8 cellular contexts compared by ENCODE assay signal in genomic region chr1:66439028-66439427, GRCh38.
DNase-seq lines count a peak whose midpoint lies in the region; ATAC-seq and TF ChIP-seq lines count a peak whose summit lies in the region.

No MANE protein-coding gene starts in this region.

- H2AFZ ChIP-seq in OCI-LY1 (ENCODE audit: low read length), result no peak overlapping the region

- H3K4me3 ChIP-seq in OCI-LY1 (ENCODE audit: low read depth, low read length, poor library complexity, severe bottlenecking), result no peak overlapping the region
- no peak overlapping the region for H3K4me3 ChIP-seq in left lung

- DNase-seq in left lung (no peak), NCI-H526 (lab: John Stamatoyannopoulos, UW) (no peak), HK-2 (ENCODE audit: unreplicated experiment) (no peak), posterior cingulate gyrus (no peak)
- DNase-seq in activated CD8-positive, alpha-beta memory T cell treated with anti-CD3 and anti-CD28 coated beads, Interleukin-2, amount 50 U/mL, for 48 hours, result no peak

- H3K4me1 ChIP-seq in OCI-LY1 (ENCODE audit: insufficient read depth, low read length, severe bottlenecking), result peaks cover 39% of the 10 kb centered on the region
- H3K4me1 ChIP-seq in left lung, result peaks cover 0 to 25% of the 10 kb centered on the region in 2 donors

- H3K9ac ChIP-seq in OCI-LY1 (ENCODE audit: low read length), result no peak overlapping the region

- no peaks in the 10 kb centered on the region for H3F3A ChIP-seq in OCI-LY1 (ENCODE audit: insufficient read depth, low read length)

- TF ChIP-seq CTCF in OCI-LY1 (IDR thresholded peaks at IDR 0.05; ENCODE audit: low read length), result no peak
- no peak for TF ChIP-seq CTCF in left lung (IDR thresholded peaks at IDR 0.05)

- intact Hi-C loops in left lung (cut with DNase I), result no loop called here
- intact Hi-C loops in posterior cingulate gyrus (cut with DNase I), result no loop called here

- no peaks in the 10 kb centered on the region for H4K20me1 ChIP-seq in OCI-LY1 (ENCODE audit: insufficient read depth, low read length)

- ATAC-seq in GM18870 (IDR thresholded peaks at IDR 0.05; ENCODE audit: unreplicated experiment) (peak; percentile 73), HG02763 (IDR thresholded peaks at IDR 0.05; ENCODE audit: unreplicated experiment) (peak; percentile 44), left lung (peak; percentile 53)

- H3K27ac ChIP-seq in OCI-LY1 (ENCODE audit: low read depth, low read length, poor library complexity, severe bottlenecking) (no peak overlapping the region), left lung (peak overlapping the region in 1 of 2 donors; percentile 75)

- peak overlapping the region; percentile 10; the same call in 1 of the 2 replicates for H3K4me2 ChIP-seq in OCI-LY1 (ENCODE audit: low read length)

- no peaks in the 10 kb centered on the region for H3K79me2 ChIP-seq in OCI-LY1 (ENCODE audit: insufficient read depth, low read length)

- no peaks in the 10 kb centered on the region for H3K27me3 ChIP-seq in OCI-LY1 (ENCODE audit: insufficient read depth, low read length)
- no peaks in the 10 kb centered on the region for H3K27me3 ChIP-seq in left lung

- no peaks in the 10 kb centered on the region for H3K36me3 ChIP-seq in OCI-LY1 (ENCODE audit: insufficient read depth, low read length)
- H3K36me3 ChIP-seq in left lung, result no peaks in the 10 kb centered on the region

- no peaks in the 10 kb centered on the region for H3K9me2 ChIP-seq in OCI-LY1 (ENCODE audit: low read depth, low read length)

- H3K9me3 ChIP-seq in OCI-LY1 (ENCODE audit: low read length) (no peaks in the 10 kb centered on the region), left lung (no peaks in the 10 kb centered on the region)
